ENCODE assay signal across 30 cellular contexts in the genomic region with DNA sequence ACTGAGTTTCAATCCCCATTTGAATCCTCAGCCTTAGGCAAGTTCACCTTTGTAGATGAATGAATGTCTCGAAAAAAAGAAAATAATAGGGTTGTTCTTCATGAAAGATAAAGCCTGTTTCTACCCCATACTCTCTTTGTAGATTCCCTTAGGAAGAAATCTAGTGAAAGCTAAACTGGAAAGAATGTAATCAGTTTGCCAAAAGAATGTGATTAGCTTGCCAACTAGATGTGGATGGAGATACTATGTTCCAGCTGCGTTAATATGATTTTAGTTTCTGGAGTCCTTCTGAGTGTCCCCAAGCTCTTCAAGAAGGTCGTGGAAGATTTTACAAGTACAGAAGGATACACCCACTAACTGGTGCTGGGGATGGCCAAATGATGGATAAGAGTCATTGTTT.
DNase-seq lines count a peak whose midpoint lies in the region; ATAC-seq and TF ChIP-seq lines count a peak whose summit lies in the region.
"Had no signal": no experiment of that assay in that cellular context is flagged by ENCODE, and none has a peak within 500 bp of the region (broad histone marks: within the 10 kb centered on the region; RNA-seq: fewer than 3 reads in every experiment).

No MANE protein-coding gene starts in this region.

- ATAC-seq in GM19467 (IDR thresholded peaks at IDR 0.05; ENCODE audit: unreplicated experiment): no peak
- ATAC-seq: activated T-cell treated with anti-CD3 and anti-CD28 coated beads, Interleukin-2, amount 50 U/mL, for 72 hours; foreskin keratinocyte; K562; lower lobe of right lung; stimulated activated naive CD8-positive, alpha-beta T cell treated with anti-CD3 and anti-CD28 coated beads, Interleukin-15, Interleukin-2, amounts not matched to agents 100 U/mL and 50 U/mL, for 24 hours; upper lobe of right lung had no signal

- H3K36me3 Mint-ChIP-seq in chondrocyte (ENCODE audit: low read depth) (no peaks in the 10 kb centered on the region), mesothelial cell of epicardium (no peaks in the 10 kb centered on the region)
- H3K36me3 Mint-ChIP-seq: activated CD4-positive, alpha-beta memory T cell treated with anti-CD3 and anti-CD28 coated beads for 36 hours had no signal

- H3K27ac Mint-ChIP-seq in chondrocyte (ENCODE audit: unreplicated experiment) (peak overlapping the region; percentile 37), mesothelial cell of epicardium (peak overlapping the region; percentile 81)
- H3K27ac Mint-ChIP-seq: activated CD4-positive, alpha-beta memory T cell treated with anti-CD3 and anti-CD28 coated beads for 36 hours; activated T-cell treated with anti-CD3 and anti-CD28 coated beads, Interleukin-2, amount 50 U/mL, for 72 hours; CD4-positive, alpha-beta T cell; nephron progenitor cell had no signal

- H3K27me3 Mint-ChIP-seq in chondrocyte (ENCODE audit: low read depth): no peaks in the 10 kb centered on the region
- no peaks in the 10 kb centered on the region for H3K27me3 Mint-ChIP-seq in mesothelial cell of epicardium (ENCODE audit: low read depth)
- H3K27me3 Mint-ChIP-seq: activated CD4-positive, alpha-beta memory T cell treated with anti-CD3 and anti-CD28 coated beads for 36 hours; CD4-positive, alpha-beta T cell had no signal

- TF ChIP-seq CTCF in chondrocyte (IDR thresholded peaks at IDR 0.05) (no peak), mesothelial cell of epicardium (IDR thresholded peaks at IDR 0.05; ENCODE audit: unreplicated experiment) (no peak), GM10248 (IDR thresholded peaks at IDR 0.05; ENCODE audit: control extremely low read depth, extremely low read depth, low read depth, missing control alignments) (no peak)

- CTCF ChIA-PET in GM10248 (lab: Yijun Ruan, JAX): interaction anchor here (1.0 to 2.1 kb wide), 2 partner anchors 12 to 26 kb away, joined by 3 to 6 read pairs; no protein-coding TSS in a partner anchor

- H3K4me1 Mint-ChIP-seq in chondrocyte (ENCODE audit: low read depth) (peaks cover 53% of the 10 kb centered on the region), mesothelial cell of epicardium (peaks cover 55% of the 10 kb centered on the region)

- POLR2A ChIA-PET in GM10248 (lab: Yijun Ruan, JAX): no interaction called here

- DNase-seq in AG08396 (ENCODE audit: low spot score) (peak; percentile 10), M059J (ENCODE audit: low read depth) (peak; percentile 34), chondrocyte (ENCODE audit: low spot score) (no peak), mesothelial cell of epicardium (ENCODE audit: low spot score in 2 of 2, unreplicated experiment in 2 of 2) (no peak), GM10248 (ENCODE audit: extremely low spot score) (no peak), SHP77 (lab: John Stamatoyannopoulos, UW) (no peak), NK-92 (lab: John Stamatoyannopoulos, UW; ENCODE audit: unreplicated experiment) (no peak)
- DNase-seq: activated CD4-positive, alpha-beta memory T cell treated with anti-CD3 and anti-CD28 coated beads for 36 hours; activated CD4-positive, CD25-positive, alpha-beta regulatory T cell treated with anti-CD3 and anti-CD28 coated beads, Interleukin-2, amount 50 U/mL, for 72 hours; activated naive CD4-positive, alpha-beta T cell; activated T-cell treated with anti-CD3 and anti-CD28 coated beads, Interleukin-2, amount 50 U/mL, for 72 hours; brain microvascular endothelial cell; CD4-positive, alpha-beta T cell; DND-41; effector CD4-positive, alpha-beta T cell; foreskin keratinocyte; GOT3; heart left ventricle; lower lobe of right lung; NCI-H1930; NCI-H2171 treated with DMSO at 0.1 percent for 48 hours; NCI-H524; nephron progenitor cell; ovary; Right ventricle myocardium superior; stimulated activated CD4-positive, alpha-beta T cell treated with anti-CD3 and anti-CD28 coated beads, Interleukin-1b, Interleukin-23, amount 100 ng/mL, for 48 hours; stimulated activated naive CD8-positive, alpha-beta T cell treated with anti-CD3 and anti-CD28 coated beads, Interleukin-15, Interleukin-2, amounts not matched to agents 100 U/mL and 50 U/mL, for 24 hours; upper lobe of right lung had no signal

- H3K4me3 Mint-ChIP-seq in chondrocyte (ENCODE audit: unreplicated experiment) (no peak overlapping the region), mesothelial cell of epicardium (no peak overlapping the region)
- H3K4me3 Mint-ChIP-seq: activated CD4-positive, alpha-beta memory T cell treated with anti-CD3 and anti-CD28 coated beads for 36 hours; activated T-cell treated with anti-CD3 and anti-CD28 coated beads, Interleukin-2, amount 50 U/mL, for 72 hours; CD4-positive, alpha-beta T cell; nephron progenitor cell had no signal

- H3K9me3 Mint-ChIP-seq in chondrocyte (ENCODE audit: low read depth) (no peaks in the 10 kb centered on the region), mesothelial cell of epicardium (peaks cover 13% of the 10 kb centered on the region)
- H3K9me3 Mint-ChIP-seq: activated CD4-positive, alpha-beta memory T cell treated with anti-CD3 and anti-CD28 coated beads for 36 hours; CD4-positive, alpha-beta T cell; nephron progenitor cell had no signal

Comparison
In these comparisons a context has a peak if more than half of its experiments do, and no peak if none do; other contexts are left out.
1. DNase-seq: peak in AG08396 (single experiment) and M059J (single experiment); none in chondrocyte (single experiment), mesothelial cell of epicardium (0 of 2), GM10248 (single experiment), SHP77 (0 of 2) and NK-92 (single experiment).